In genomic region chr7:73356176-73356575, GRCh38 we compare ENCODE assay signal across 2 cellular contexts.
TF ChIP-seq lines count a peak whose summit lies in the region.

No MANE protein-coding gene starts in this region.

TF ChIP-seq in liver, 16 proteins besides CTCF, POLR2A, EP300 and RAD21:
- no peak for TF ChIP-seq ZBTB33 (IDR thresholded peaks at IDR 0.05)
- TF ChIP-seq HNF4A (conservative IDR thresholded peaks at IDR 0.05), result peak; percentile 33 to 47
- TF ChIP-seq RXRA (IDR thresholded peaks at IDR 0.05), result peak; percentile 11 to 20

TF ChIP-seq in HepG2, 621 proteins besides CTCF, POLR2A, EP300 and RAD21:
- TF ChIP-seq ZNF451 (CRISPR knock-in tag; IDR thresholded peaks at IDR 0.05), result no peak
- TF ChIP-seq GPN1 (CRISPR knock-in tag; IDR thresholded peaks at IDR 0.05; ENCODE audit: borderline replicate concordance), result no peak
- no peak for TF ChIP-seq GTF3A (CRISPR knock-in tag; conservative IDR thresholded peaks at IDR 0.05)
- no peak for TF ChIP-seq CREBL2 (CRISPR knock-in tag; IDR thresholded peaks at IDR 0.05; ENCODE audit: borderline replicate concordance)
- no peak for TF ChIP-seq HBP1 (CRISPR knock-in tag; IDR thresholded peaks at IDR 0.05; ENCODE audit: low read depth)
- TF ChIP-seq RBFOX2 (IDR thresholded peaks at IDR 0.05; ENCODE audit: low read depth, low read length), result no peak
- no peak for TF ChIP-seq FOXC1 (CRISPR knock-in tag; IDR thresholded peaks at IDR 0.05; ENCODE audit: borderline replicate concordance)
- no peak for TF ChIP-seq ZNF761 (CRISPR knock-in tag; conservative IDR thresholded peaks at IDR 0.05)
- TF ChIP-seq MAFG (CRISPR knock-in tag; IDR thresholded peaks at IDR 0.05), result no peak
- TF ChIP-seq ZSCAN25 (CRISPR knock-in tag; IDR thresholded peaks at IDR 0.05), result no peak
- no peak for TF ChIP-seq ZBTB25 (CRISPR knock-in tag; IDR thresholded peaks at IDR 0.05)
- TF ChIP-seq CHD2 (IDR thresholded peaks at IDR 0.05; ENCODE audit: low read depth, low read length), result no peak
- TF ChIP-seq FOXM1 (CRISPR knock-in tag; IDR thresholded peaks at IDR 0.05), result no peak
- TF ChIP-seq SRSF1 (optimal IDR thresholded peaks at IDR 0.05; ENCODE audit: low read depth, low read length), result no peak
